In genomic region chr1:118186026-118186425, GRCh38 we compare ENCODE assay signal across 15 cellular contexts. TPM values are rescaled to one million over a fixed set of nuclear protein-coding genes. Genes with fewer than 3 reads are reported as not detected.
A peak's percentile ranks its signal among the peaks of the same experiment; 100 is the strongest.
DNase-seq lines count a peak whose midpoint lies in the region; ATAC-seq and TF ChIP-seq lines count a peak whose summit lies in the region.
"Had no signal": no experiment of that assay in that cellular context is flagged by ENCODE, and none has a peak within 500 bp of the region (broad histone marks: within the 10 kb centered on the region; RNA-seq: fewer than 3 reads in every experiment).

No MANE protein-coding gene starts in this region.

- H3K4me1 Mint-ChIP-seq in endothelial cell (ENCODE audit: unreplicated experiment) (peaks cover 11% of the 10 kb centered on the region), mesothelial cell of epicardium (peaks cover 21% of the 10 kb centered on the region)

- no peaks in the 10 kb centered on the region for H3K27me3 ChIP-seq in testis

- no peak for ATAC-seq in HG02970 (IDR thresholded peaks at IDR 0.05; ENCODE audit: low FRiP score, unreplicated experiment)
- ATAC-seq: HCT116, PC-3 had no signal

- TF ChIP-seq POLR2A in testis (IDR thresholded peaks at IDR 0.05): no peak

- H3K4me3 Mint-ChIP-seq in endothelial cell (ENCODE audit: unreplicated experiment) (no peak overlapping the region), mesothelial cell of epicardium (peak overlapping the region; percentile 84)

- no peaks in the 10 kb centered on the region for H3K9me3 ChIP-seq in testis

- no peaks in the 10 kb centered on the region for H3K36me3 ChIP-seq in testis (ENCODE audit: low read depth, missing control alignments)

- peak overlapping the region; percentile 34 to 38 for H3K27ac ChIP-seq in testis
- H3K27ac ChIP-seq: RWPE1 had no signal

- no peak overlapping the region for H3K4me3 ChIP-seq in testis

- H3K36me3 Mint-ChIP-seq in endothelial cell (ENCODE audit: low read depth, unreplicated experiment): no peaks in the 10 kb centered on the region
- no peaks in the 10 kb centered on the region for H3K36me3 Mint-ChIP-seq in mesothelial cell of epicardium

- intact Hi-C loops in testis (cut with DNase I; ENCODE audit: low total_unique reads): no loop called here

- 77 to 80% methylated on average over 4 of the region's 4 CpGs for WGBS in testis, 2 donors

- H3K4me1 ChIP-seq in testis: no peaks in the 10 kb centered on the region

- no peaks in the 10 kb centered on the region for H3K27me3 Mint-ChIP-seq in endothelial cell (ENCODE audit: unreplicated experiment)
- H3K27me3 Mint-ChIP-seq in mesothelial cell of epicardium (ENCODE audit: low read depth): no peaks in the 10 kb centered on the region

- H3K27ac Mint-ChIP-seq in endothelial cell (ENCODE audit: unreplicated experiment) (peak overlapping the region; percentile 89), mesothelial cell of epicardium (no peak overlapping the region)

- TF ChIP-seq CTCF in endothelial cell (IDR thresholded peaks at IDR 0.05; ENCODE audit: unreplicated experiment) (no peak), mesothelial cell of epicardium (IDR thresholded peaks at IDR 0.05; ENCODE audit: unreplicated experiment) (no peak), testis (IDR thresholded peaks at IDR 0.05) (no peak)

- H3K9me3 Mint-ChIP-seq in endothelial cell (ENCODE audit: unreplicated experiment) (no peaks in the 10 kb centered on the region), mesothelial cell of epicardium (peaks cover 3% of the 10 kb centered on the region)

- peak; percentile 1 for DNase-seq in HK-2 (ENCODE audit: unreplicated experiment)
- no peak for DNase-seq in endothelial cell (ENCODE audit: low spot score)
- DNase-seq in mesothelial cell of epicardium (ENCODE audit: low spot score in 2 of 2, unreplicated experiment in 2 of 2): no peak
- DNase-seq in testis: no peak
- no peak for DNase-seq in DMS79 (lab: John Stamatoyannopoulos, UW)
- no peak for DNase-seq in NCI-H524 (lab: John Stamatoyannopoulos, UW)
- no peak for DNase-seq in RPMI8226
- DNase-seq: DMS79 treated with DMSO at 0.1 percent for 48 hours, MV-4-11, NCI-H1694 treated with DMSO at 0.1 percent for 48 hours, NCI-H510A, PC-3 had no signal

RNA-seq across cellular contexts. Expression of gene SPAG17, which starts 1.0 kb away (rescaled TPM):
- total RNA-seq in endothelial cell (ENCODE audit: unreplicated experiment): 9.5 TPM
- 2.7 to 4.7 TPM (median 3.7 TPM) in 3 replicates for total RNA-seq in mesothelial cell of epicardium
- total RNA-seq in testis: 10 to 100 TPM; 34.6 to 95.7 TPM
- 38.7 TPM for polyA plus RNA-seq in testis (ENCODE audit: insufficient read depth, low read depth, low replicate concordance)
- total RNA-seq: PC-3 had no signal
